8 cellular contexts compared by ENCODE assay signal in genomic region chr1:32650157-32650751, GRCh38. TPM values are rescaled to one million over a fixed set of nuclear protein-coding genes. Genes with fewer than 3 reads are reported as not detected.
DNase-seq lines count a peak whose midpoint lies in the region; ATAC-seq and TF ChIP-seq lines count a peak whose summit lies in the region.

Gene ZBTB8OS (minus strand): TSS chr1:32650550. CDS start chr1:32650529, 21 bp downstream.

- peaks cover 12% of the 10 kb centered on the region for H3K36me3 ChIP-seq in KMS-11 (ENCODE audit: insufficient read depth)
- peaks cover 0 to 28% (median 0%) of the 10 kb centered on the region in 3 donors for H3K36me3 ChIP-seq in Peyer's patch
- H3K36me3 ChIP-seq in esophagus squamous epithelium, result peaks cover 0 to 41% (median 0%) of the 10 kb centered on the region in 3 donors

- peak within 1 kb of the TSS; percentile 94 for H3K9ac ChIP-seq in KMS-11

- TF ChIP-seq CTCF in KMS-11 (conservative IDR thresholded peaks at IDR 0.05; ENCODE audit: low read depth, low read length) (no peak), Peyer's patch (IDR thresholded peaks at IDR 0.05) (peak in 2 of 6 experiments; percentile 1 to 26), esophagus squamous epithelium (IDR thresholded peaks at IDR 0.05) (no peak)

- peaks cover 86% of the 10 kb centered on the region for H3K79me2 ChIP-seq in KMS-11 (ENCODE audit: insufficient read depth, low read depth)

- intact Hi-C loops in esophagus squamous epithelium (cut with DNase I), result no loop called here

- WGBS in esophagus squamous epithelium, 2 donors, result 0 to 1% methylated on average over 24 of the region's 24 CpGs

- peak within 1 kb of the TSS; percentile 66 for H3K4me3 ChIP-seq in KMS-11 (IDR thresholded peaks at IDR 0.05; ENCODE audit: insufficient read depth, low read depth, low read length)
- peak within 1 kb of the TSS; percentile 72 to 86 (median 82) for H3K4me3 ChIP-seq in Peyer's patch
- H3K4me3 ChIP-seq in esophagus squamous epithelium, result peak within 1 kb of the TSS; percentile 81 to 90 (median 83)

- H3K27me3 ChIP-seq in KMS-11 (ENCODE audit: insufficient read depth, low read depth) (no peaks in the 10 kb centered on the region), Peyer's patch (no peaks in the 10 kb centered on the region), esophagus squamous epithelium (no peaks in the 10 kb centered on the region)

- DNase-seq in DMS153 (lab: John Stamatoyannopoulos, UW), result peak; percentile 95
- DNase-seq in Peyer's patch, result peak; percentile 90 to 97 (median 92)
- DNase-seq in activated T-cell treated with anti-CD3 and anti-CD28 coated beads, Interleukin-2, amount 50 U/mL, for 48 hours, result peak; percentile 85 to 86
- DNase-seq in esophagus squamous epithelium (lab: John Stamatoyannopoulos, UW), result peak; percentile 56
- DNase-seq in myocyte (ENCODE audit: low read depth), result peak; percentile 94
- peak; percentile 55 to 83 for DNase-seq in stimulated activated CD8-positive, alpha-beta memory T cell treated with anti-CD3 and anti-CD28 coated beads, Interleukin-7, amount 100 ng/mL, for 48 hours (ENCODE audit: extremely low read depth in 1 of 2, low read depth in 1 of 2)

- ATAC-seq in GM21619 (IDR thresholded peaks at IDR 0.05; ENCODE audit: unreplicated experiment), result peak; percentile 61

- no peaks in the 10 kb centered on the region; the same call in 1 of the 2 replicates for H4K20me1 ChIP-seq in KMS-11 (ENCODE audit: insufficient read depth)

- TF ChIP-seq POLR2A in Peyer's patch (IDR thresholded peaks at IDR 0.05), result peak; percentile 73 to 79
- peak in 2 of 4 donors; percentile 62 to 64 for TF ChIP-seq POLR2A in esophagus squamous epithelium (IDR thresholded peaks at IDR 0.05)

- peaks cover 46% of the 10 kb centered on the region for H3K4me1 ChIP-seq in KMS-11 (ENCODE audit: low read depth, poor library complexity, severe bottlenecking)
- H3K4me1 ChIP-seq in Peyer's patch, result peaks cover 0 to 56% (median 14%) of the 10 kb centered on the region in 4 donors
- H3K4me1 ChIP-seq in esophagus squamous epithelium, result peaks cover 10 to 66% (median 42%) of the 10 kb centered on the region in 3 donors

- H3K27ac ChIP-seq in KMS-11 (peak within 1 kb of the TSS; percentile 96), Peyer's patch (peak within 1 kb of the TSS; percentile 94 to 99 (median 97)), esophagus squamous epithelium (peak within 1 kb of the TSS; percentile 98 to 99 (median 99))

- peak within 1 kb of the TSS; percentile 100 for H3K4me2 ChIP-seq in KMS-11

- H2AFZ ChIP-seq in KMS-11 (ENCODE audit: low read depth), result peak within 1 kb of the TSS; percentile 56

- H3K9me3 ChIP-seq in Peyer's patch (no peaks in the 10 kb centered on the region), esophagus squamous epithelium (no peaks in the 10 kb centered on the region)

RNA-seq across cellular contexts. Expression of gene ZBTB8OS, which starts in this region (rescaled TPM):
- total RNA-seq in Peyer's patch (10 to 100 TPM; 34.7 to 56.2 (median 44.1) TPM), esophagus squamous epithelium (10 to 100 TPM; 12.3 to 26.9 (median 21.1) TPM), myocyte (42.9 and 44.4 TPM in 2 replicates)
- 65.5 TPM for polyA plus RNA-seq in myocyte (2012)

Comparison
In these comparisons a context has a peak if more than half of its experiments do, and no peak if none do; other contexts are left out.
1. Peak in every context shown above with its lines: DNase-seq, ATAC-seq, H3K4me3 ChIP-seq and H3K27ac ChIP-seq.